Comparison of ENCODE assay signal across 20 cellular contexts in genomic region chr7:33814400-33814799, GRCh38.
A peak's percentile ranks its signal among the peaks of the same experiment; 100 is the strongest.
DNase-seq lines count a peak whose midpoint lies in the region; ATAC-seq, FAIRE-seq and TF ChIP-seq lines count a peak whose summit lies in the region.
"Had no signal": no experiment of that assay in that cellular context is flagged by ENCODE, and none has a peak within 500 bp of the region (broad histone marks: within the 10 kb centered on the region; RNA-seq: fewer than 3 reads in every experiment).

No MANE protein-coding gene starts in this region.

- H3K9ac ChIP-seq in BLaER1 treated with 17β-estradiol and CSF1 and Interleukin-3, amounts not matched to agents 10 nM and 100 nM: no peak overlapping the region
- H3K9ac ChIP-seq in astrocyte (ENCODE audit: low read length): no peak overlapping the region

- H3K4me2 ChIP-seq in BLaER1 treated with 17β-estradiol and CSF1 and Interleukin-3, amounts not matched to agents 10 nM and 100 nM: peak overlapping the region; percentile 52 to 82 (median 66); a peak in 21 of 22 replicates
- peak overlapping the region; percentile 16 for H3K4me2 ChIP-seq in astrocyte (ENCODE audit: low read length)

- H3K36me3 ChIP-seq in BLaER1 treated with 17β-estradiol and CSF1 and Interleukin-3, amounts not matched to agents 10 nM and 100 nM: no peaks in the 10 kb centered on the region
- no peaks in the 10 kb centered on the region for H3K36me3 ChIP-seq in astrocyte (ENCODE audit: insufficient read depth, low read length)
- H3K36me3 ChIP-seq in testis (ENCODE audit: low read depth, missing control alignments): no peaks in the 10 kb centered on the region
- H3K36me3 ChIP-seq: upper lobe of left lung had no signal

- DNase-seq in astrocyte (ENCODE audit: low read depth): no peak
- no peak for DNase-seq in left ventricle myocardium superior
- DNase-seq in sciatic nerve (ENCODE audit: low spot score): no peak
- DNase-seq in activated T-cell treated with anti-CD3 and anti-CD28 coated beads for 4 hours: no peak
- DNase-seq in testis: no peak
- DNase-seq in mucosa of gallbladder (ENCODE audit: low spot score): no peak
- no peak for DNase-seq in NCI-H748 (lab: John Stamatoyannopoulos, UW; ENCODE audit: unreplicated experiment)
- DNase-seq: activated CD8-positive, alpha-beta T cell treated with anti-CD3 and anti-CD28 coated beads, Interleukin-2, amount 10 ng/mL, durations not matched to agents 7 days and 5 days; amniotic stem cell; Calu3; NCI-H1930; NCI-H526 treated with DMSO at 0.1 percent for 48 hours; stimulated activated CD4-positive, alpha-beta T cell treated with anti-CD3 and anti-CD28 coated beads, Interleukin-4, amount 100 ng/mL, for 24 hours; upper lobe of left lung had no signal

- H3K4me3 Mint-ChIP-seq in astrocyte (ENCODE audit: unreplicated experiment): no peak overlapping the region
- H3K4me3 Mint-ChIP-seq: activated CD8-positive, alpha-beta T cell treated with anti-CD3 and anti-CD28 coated beads, Interleukin-2, amount 10 ng/mL, durations not matched to agents 7 days and 5 days; dendritic cell treated with granulocyte-macrophage colony-stimulating factor and Interleukin-4, amounts not matched to agents 40 ng/mL and 50 ng/mL, for 4 days; memory B cell had no signal

- H3K27me3 ChIP-seq in BLaER1 treated with 17β-estradiol and CSF1 and Interleukin-3, amounts not matched to agents 10 nM and 100 nM: no peaks in the 10 kb centered on the region
- H3K27me3 ChIP-seq in astrocyte (ENCODE audit: insufficient read depth, low read length) (no peaks in the 10 kb centered on the region), testis (no peaks in the 10 kb centered on the region)
- H3K27me3 ChIP-seq: upper lobe of left lung had no signal

- peaks cover 5% of the 10 kb centered on the region for H3K9me3 Mint-ChIP-seq in astrocyte (ENCODE audit: unreplicated experiment)

- WGBS in testis, 2 donors: 39 to 45% methylated on average over 6 of the region's 6 CpGs

- intact Hi-C loops in left ventricle myocardium superior (cut with micrococcal nuclease) (no loop called here), sciatic nerve (cut with DNase I) (no loop called here), testis (cut with DNase I; ENCODE audit: low total_unique reads) (no loop called here)

- no peaks in the 10 kb centered on the region for H3K36me3 Mint-ChIP-seq in astrocyte (ENCODE audit: low read depth, unreplicated experiment)
- H3K36me3 Mint-ChIP-seq: memory B cell had no signal

- H3K79me2 ChIP-seq in astrocyte (ENCODE audit: insufficient read depth, low read length): no peaks in the 10 kb centered on the region

- no peak overlapping the region for H3K27ac Mint-ChIP-seq in astrocyte (ENCODE audit: unreplicated experiment)
- H3K27ac Mint-ChIP-seq: activated CD8-positive, alpha-beta T cell treated with anti-CD3 and anti-CD28 coated beads, Interleukin-2, amount 10 ng/mL, durations not matched to agents 7 days and 5 days; dendritic cell treated with granulocyte-macrophage colony-stimulating factor and Interleukin-4, amounts not matched to agents 40 ng/mL and 50 ng/mL, for 4 days; memory B cell had no signal

- no peaks in the 10 kb centered on the region for H3K4me1 Mint-ChIP-seq in astrocyte (ENCODE audit: low read depth, unreplicated experiment)
- H3K4me1 Mint-ChIP-seq: memory B cell had no signal

- ATAC-seq in left ventricle myocardium superior (peak; percentile 13), sciatic nerve (peak; percentile 29)
- ATAC-seq: activated CD8-positive, alpha-beta T cell treated with anti-CD3 and anti-CD28 coated beads, Interleukin-2, amount 10 ng/mL, durations not matched to agents 7 days and 5 days; HCT116 had no signal

- TF ChIP-seq POLR2A in testis (IDR thresholded peaks at IDR 0.05): no peak

- H3K4me3 ChIP-seq in BLaER1 treated with 17β-estradiol and CSF1 and Interleukin-3, amounts not matched to agents 10 nM and 100 nM: peak overlapping the region in 1 of 10 experiments; percentile 23; a peak in 3 of 20 replicates
- H3K4me3 ChIP-seq in astrocyte (ENCODE audit: insufficient read depth, low read depth, low read length): no peak overlapping the region
- H3K4me3 ChIP-seq in testis: peak overlapping the region in 1 of 2 donors; percentile 1
- H3K4me3 ChIP-seq: upper lobe of left lung had no signal

- TF ChIP-seq CTCF in astrocyte (IDR thresholded peaks at IDR 0.05; ENCODE audit: insufficient read depth, low read depth, low read length) (no peak), testis (IDR thresholded peaks at IDR 0.05) (no peak)

- H3K27ac ChIP-seq in BLaER1 treated with 17β-estradiol and CSF1 and Interleukin-3, amounts not matched to agents 10 nM and 100 nM: peak overlapping the region in 4 of 11 experiments; percentile 1 to 54 (median 28); a peak in 5 of 22 replicates
- H3K27ac ChIP-seq in astrocyte (ENCODE audit: low read depth, low read length) (no peak overlapping the region), testis (peak overlapping the region in 1 of 2 donors; percentile 29)
- H3K27ac ChIP-seq: upper lobe of left lung, VCaP had no signal

- FAIRE-seq in astrocyte (lab: Jason Lieb, UNC): no peak
- FAIRE-seq: RCC 7860 had no signal

- H3K9me3 ChIP-seq in BLaER1 treated with 17β-estradiol and CSF1 and Interleukin-3, amounts not matched to agents 10 nM and 100 nM (replicated peaks in 1 of 11): peaks cover under 1 to 22% (median 14%) of the 10 kb centered on the region in 11 experiments; a peak in 19 of 22 replicates
- H3K9me3 ChIP-seq in astrocyte (ENCODE audit: insufficient read depth, low read depth, low read length): no peaks in the 10 kb centered on the region
- H3K9me3 ChIP-seq in testis: no peaks in the 10 kb centered on the region
- H3K9me3 ChIP-seq: upper lobe of left lung had no signal

- H3K27me3 Mint-ChIP-seq in astrocyte (ENCODE audit: low read depth, unreplicated experiment): no peaks in the 10 kb centered on the region
- H3K27me3 Mint-ChIP-seq: dendritic cell treated with granulocyte-macrophage colony-stimulating factor and Interleukin-4, amounts not matched to agents 40 ng/mL and 50 ng/mL, for 4 days had no signal

- H2AFZ ChIP-seq in astrocyte (ENCODE audit: low read depth, low read length): peak overlapping the region; percentile 30

- no peaks in the 10 kb centered on the region for H4K20me1 ChIP-seq in BLaER1 treated with 17β-estradiol and CSF1 and Interleukin-3, amounts not matched to agents 10 nM and 100 nM
- H4K20me1 ChIP-seq in astrocyte (ENCODE audit: insufficient read depth, low read length): no peaks in the 10 kb centered on the region

- peaks cover 15 to 20% (median 17%) of the 10 kb centered on the region in 10 experiments for H3K4me1 ChIP-seq in BLaER1 treated with 17β-estradiol and CSF1 and Interleukin-3, amounts not matched to agents 10 nM and 100 nM
- H3K4me1 ChIP-seq in astrocyte (ENCODE audit: insufficient read depth, low read length) (no peaks in the 10 kb centered on the region), testis (peaks cover 7% of the 10 kb centered on the region)
- H3K4me1 ChIP-seq: upper lobe of left lung had no signal
